In genomic region chr17:74147966-74148365, GRCh38 we compare ENCODE assay signal across 22 cellular contexts.
"Had no signal": no experiment of that assay in that cellular context is flagged by ENCODE, and none has a peak within 500 bp of the region (broad histone marks: within the 10 kb centered on the region; RNA-seq: fewer than 3 reads in every experiment).

No MANE protein-coding gene starts in this region.

- H3K4me1 Mint-ChIP-seq: activated naive CD4-positive, alpha-beta T cell treated with anti-CD3 and anti-CD28 coated beads, Interleukin-2, amount 10 ng/mL, durations not matched to agents 7 days and 5 days; neural crest cell had no signal

- H3K27ac Mint-ChIP-seq: activated naive CD4-positive, alpha-beta T cell treated with anti-CD3 and anti-CD28 coated beads, Interleukin-2, amount 10 ng/mL, durations not matched to agents 7 days and 5 days; naive thymus-derived CD4-positive, alpha-beta T cell; stimulated activated naive CD8-positive, alpha-beta T cell treated with anti-CD3 and anti-CD28 coated beads, Interleukin-15, Interleukin-2, amounts not matched to agents 100 ng/mL and 50 ng/mL, for 24 hours had no signal

- H3K27me3 ChIP-seq: right lobe of liver, tibial nerve, uterus had no signal

- H3K36me3 Mint-ChIP-seq: activated naive CD4-positive, alpha-beta T cell treated with anti-CD3 and anti-CD28 coated beads, Interleukin-2, amount 10 ng/mL, durations not matched to agents 7 days and 5 days had no signal

- H3K9me3 ChIP-seq: right lobe of liver, uterus had no signal

- H3K4me3 ChIP-seq: coronary artery, heart right ventricle, lower lobe of right lung, right lobe of liver, skin epidermis, tibial nerve, uterus had no signal

- H3K4me3 Mint-ChIP-seq: activated naive CD4-positive, alpha-beta T cell treated with anti-CD3 and anti-CD28 coated beads, Interleukin-2, amount 10 ng/mL, durations not matched to agents 7 days and 5 days; naive thymus-derived CD4-positive, alpha-beta T cell; neural crest cell; stimulated activated naive CD8-positive, alpha-beta T cell treated with anti-CD3 and anti-CD28 coated beads, Interleukin-15, Interleukin-2, amounts not matched to agents 100 ng/mL and 50 ng/mL, for 24 hours had no signal

- ATAC-seq: heart right ventricle; lower lobe of right lung; naive thymus-derived CD4-positive, alpha-beta T cell; right lobe of liver had no signal

- H3K27ac ChIP-seq: coronary artery, epithelial cell of prostate, heart right ventricle, lower lobe of right lung, right lobe of liver, skin epidermis, tibial nerve, uterus had no signal

- H3K36me3 ChIP-seq: heart right ventricle, lower lobe of right lung, right lobe of liver, tibial nerve, uterus had no signal

- H3K4me1 ChIP-seq: heart right ventricle, lower lobe of right lung, right lobe of liver, tibial nerve, uterus had no signal

- DNase-seq: activated CD4-positive, alpha-beta T cell treated with anti-CD3 and anti-CD28 coated beads for 4 hours; activated CD4-positive, alpha-beta T cell treated with anti-CD3 and anti-CD28 coated beads, Interleukin-2, amount 50 U/mL, for 48 hours; activated CD4-positive, CD25-positive, alpha-beta regulatory T cell; activated effector memory CD4-positive, alpha-beta T cell treated with anti-CD3 and anti-CD28 coated beads, Interleukin-2, amount 50 U/mL, for 16 hours; activated naive CD4-positive, alpha-beta T cell treated with anti-CD3 and anti-CD28 coated beads, Interleukin-2, amount 10 ng/mL, durations not matched to agents 7 days and 5 days; amygdala; heart right ventricle; kidney; lower lobe of right lung; mesendoderm; naive thymus-derived CD4-positive, alpha-beta T cell; occipital lobe; stimulated activated CD4-positive, alpha-beta T cell treated with anti-CD3 and anti-CD28 coated beads, Interleukin-1b, Interleukin-23, amount 100 ng/mL, for 48 hours; T1000; uterus had no signal
